ENCODE assay signal across 34 cellular contexts in the genomic region with DNA sequence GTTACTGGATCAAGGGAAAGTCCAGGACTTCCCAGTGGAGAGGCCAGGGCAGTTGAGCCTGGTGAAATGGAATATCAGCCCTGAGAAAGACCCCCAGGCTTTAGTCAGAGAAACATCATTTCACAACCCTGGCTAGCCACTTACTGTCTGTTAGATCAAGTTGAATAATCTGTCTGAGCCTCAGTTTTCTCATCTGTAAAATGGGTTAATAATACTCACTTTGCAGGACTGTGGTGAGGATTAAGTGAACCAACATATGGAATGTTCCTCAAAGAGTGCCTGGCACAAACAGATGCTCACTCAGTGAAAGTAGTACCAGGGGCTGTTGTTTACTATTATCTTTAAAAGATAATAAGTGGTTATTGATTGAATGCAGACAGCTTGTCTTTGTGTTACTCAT.
"Had no signal": no experiment of that assay in that cellular context is flagged by ENCODE, and none has a peak within 500 bp of the region (broad histone marks: within the 10 kb centered on the region; RNA-seq: fewer than 3 reads in every experiment).

No MANE protein-coding gene starts in this region.

- ATAC-seq: activated naive CD4-positive, alpha-beta T cell treated with anti-CD3 and anti-CD28 coated beads, Interleukin-2, amount 50 U/mL, for 72 hours; activated naive CD8-positive, alpha-beta T cell treated with anti-CD3 and anti-CD28 coated beads, Interleukin-2, amount 50 U/mL, for 24 hours; activated T-cell treated with anti-CD3 and anti-CD28 coated beads, Interleukin-2, amount 50 U/mL, for 4 hours; activated T-cell treated with anti-CD3 and anti-CD28 coated beads, Interleukin-2, amount 50 U/mL, for 72 hours; activated T-helper 17 cell treated with anti-CD3 and anti-CD28 coated beads, Interleukin-2, amount 50 U/mL, for 72 hours; body of pancreas had no signal

- H3K36me3 ChIP-seq: adrenal gland, ascending aorta, brain microvascular endothelial cell, breast epithelium, cardiac muscle cell had no signal

- H3K4me1 ChIP-seq: adrenal gland, ascending aorta, body of pancreas, breast epithelium had no signal

- H3K27me3 ChIP-seq: adrenal gland, ascending aorta, body of pancreas, brain microvascular endothelial cell, breast epithelium, cardiac muscle cell had no signal

- DNase-seq: activated effector memory CD4-positive, alpha-beta T cell treated with anti-CD3 and anti-CD28 coated beads, Interleukin-2, amount 50 U/mL, for 16 hours; activated effector memory CD4-positive, alpha-beta T cell treated with Interleukin-2 at 50 U/mL for 16 hours; activated gamma-delta T cell; activated gamma-delta T cell treated with Interleukin-2 at 50 U/mL for 16 hours; activated naive CD4-positive, alpha-beta T cell; activated naive CD4-positive, alpha-beta T cell treated with anti-CD3 and anti-CD28 coated beads for 36 hours; activated naive CD4-positive, alpha-beta T cell treated with anti-CD3 and anti-CD28 coated beads, Interleukin-2, amount 10 ng/mL, durations not matched to agents 7 days and 5 days; activated naive CD4-positive, alpha-beta T cell treated with anti-CD3 and anti-CD28 coated beads, Interleukin-2, amount 50 U/mL, for 16 hours; activated naive CD4-positive, alpha-beta T cell treated with Interleukin-2 at 50 U/mL for 16 hours; activated naive CD8-positive, alpha-beta T cell treated with anti-CD3 and anti-CD28 coated beads for 36 hours; activated naive CD8-positive, alpha-beta T cell treated with anti-CD3 and anti-CD28 coated beads, Interleukin-2, amount 10 ng/mL, durations not matched to agents 7 days and 5 days; activated naive CD8-positive, alpha-beta T cell treated with anti-CD3 and anti-CD28 coated beads, Interleukin-2, amount 50 U/mL, for 24 hours; activated T-cell treated with anti-CD3 and anti-CD28 coated beads, Interleukin-2, amount 50 U/mL, for 1 hour; activated T-cell treated with anti-CD3 and anti-CD28 coated beads, Interleukin-2, amount 50 U/mL, for 24 hours; activated T-cell treated with anti-CD3 and anti-CD28 coated beads, Interleukin-2, amount 50 U/mL, for 4 hours; activated T-cell treated with anti-CD3 and anti-CD28 coated beads, Interleukin-2, amount 50 U/mL, for 48 hours; activated T-cell treated with anti-CD3 and anti-CD28 coated beads, Interleukin-2, amount 50 U/mL, for 72 hours; adrenal gland; amniotic stem cell; amygdala; anterior cingulate cortex; aorta; body of pancreas; brain microvascular endothelial cell; caudate nucleus; central memory CD4-positive, alpha-beta T cell; cerebellar nuclear complex had no signal

- FAIRE-seq: astrocyte, bronchial epithelial cell had no signal

- H3K4me3 ChIP-seq: adrenal gland, ascending aorta, body of pancreas, breast epithelium, cardiac muscle cell had no signal

- H3K27ac ChIP-seq: adrenal gland, ascending aorta, body of pancreas, brain microvascular endothelial cell, breast epithelium, cardiac muscle cell had no signal

- H3K9me3 ChIP-seq: adrenal gland, ascending aorta, body of pancreas, breast epithelium had no signal
